8 cellular contexts compared by ENCODE assay signal in genomic region chr17:7931709-7932482, GRCh38. TPM values are rescaled to one million over a fixed set of nuclear protein-coding genes. Genes with fewer than 3 reads are reported as not detected.
DNase-seq lines count a peak whose midpoint lies in the region; ATAC-seq and TF ChIP-seq lines count a peak whose summit lies in the region.

A gene with protein sequence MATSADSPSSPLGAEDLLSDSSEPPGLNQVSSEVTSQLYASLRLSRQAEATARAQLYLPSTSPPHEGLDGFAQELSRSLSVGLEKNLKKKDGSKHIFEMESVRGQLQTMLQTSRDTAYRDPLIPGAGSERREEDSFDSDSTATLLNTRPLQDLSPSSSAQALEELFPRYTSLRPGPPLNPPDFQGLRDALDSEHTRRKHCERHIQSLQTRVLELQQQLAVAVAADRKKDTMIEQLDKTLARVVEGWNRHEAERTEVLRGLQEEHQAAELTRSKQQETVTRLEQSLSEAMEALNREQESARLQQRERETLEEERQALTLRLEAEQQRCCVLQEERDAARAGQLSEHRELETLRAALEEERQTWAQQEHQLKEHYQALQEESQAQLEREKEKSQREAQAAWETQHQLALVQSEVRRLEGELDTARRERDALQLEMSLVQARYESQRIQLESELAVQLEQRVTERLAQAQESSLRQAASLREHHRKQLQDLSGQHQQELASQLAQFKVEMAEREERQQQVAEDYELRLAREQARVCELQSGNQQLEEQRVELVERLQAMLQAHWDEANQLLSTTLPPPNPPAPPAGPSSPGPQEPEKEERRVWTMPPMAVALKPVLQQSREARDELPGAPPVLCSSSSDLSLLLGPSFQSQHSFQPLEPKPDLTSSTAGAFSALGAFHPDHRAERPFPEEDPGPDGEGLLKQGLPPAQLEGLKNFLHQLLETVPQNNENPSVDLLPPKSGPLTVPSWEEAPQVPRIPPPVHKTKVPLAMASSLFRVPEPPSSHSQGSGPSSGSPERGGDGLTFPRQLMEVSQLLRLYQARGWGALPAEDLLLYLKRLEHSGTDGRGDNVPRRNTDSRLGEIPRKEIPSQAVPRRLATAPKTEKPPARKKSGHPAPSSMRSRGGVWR (plus strand): TSS chr17:7932206. CDS start chr17:7933080, 874 bp downstream.
TRAPPC1 (minus strand) TSS chr17:7931946; CDS start chr17:7931829, 117 bp downstream.

- no peak within 1 kb of the TSS for H3K18ac ChIP-seq in H9 (ENCODE audit: insufficient read length, low read depth, low read length)

- WGBS in H9 (ENCODE audit: extremely low coverage, insufficient read length, low lambda C conversion rate): no CpG with 5 or more reads among the region's 55 CpGs

- H3K79me2 ChIP-seq in H9 (ENCODE audit: insufficient read depth, low read length): no peaks in the 10 kb centered on the region

- no peak within 1 kb of the TSS for H4K91ac ChIP-seq in H9 (ENCODE audit: insufficient read length, low read depth, low read length)

- H3K27ac ChIP-seq in H9 (ENCODE audit: insufficient read length, low read depth, low read length): no peak within 1 kb of the TSS

- H3K4ac ChIP-seq in H9 (ENCODE audit: low read depth, low read length): no peak within 1 kb of the TSS

- peak within 1 kb of the TSS; percentile 93 to 94 for H3K4me3 Mint-ChIP-seq in H9
- H3K4me3 Mint-ChIP-seq in nephron progenitor cell: peak within 1 kb of the TSS; percentile 99
- H3K4me3 Mint-ChIP-seq in stimulated activated naive CD8-positive, alpha-beta T cell treated with anti-CD3 and anti-CD28 coated beads, Interleukin-15, amount 100 ng/mL, for 72 hours: peak within 1 kb of the TSS; percentile 90 to 99

- no peak within 1 kb of the TSS for H2BK20ac ChIP-seq in H9 (ENCODE audit: low read depth, low read length, poor library complexity, severe bottlenecking)

- H3K27ac Mint-ChIP-seq in H9 (peak within 1 kb of the TSS; percentile 45 to 97 (median 85); a peak in 6 of 7 replicates), nephron progenitor cell (peak within 1 kb of the TSS; percentile 97)
- H3K27ac Mint-ChIP-seq in stimulated activated naive CD8-positive, alpha-beta T cell treated with anti-CD3 and anti-CD28 coated beads, Interleukin-15, amount 100 ng/mL, for 72 hours: peak within 1 kb of the TSS; percentile 97 to 98

- no peak within 1 kb of the TSS for H3K23ac ChIP-seq in H9 (ENCODE audit: insufficient read length, low read depth, low read length)

- peak within 1 kb of the TSS; percentile 96 for H3K4me2 ChIP-seq in H9 (ENCODE audit: insufficient read depth, insufficient read length, low read length)

- no peak within 1 kb of the TSS for H4K8ac ChIP-seq in H9 (replicated peaks; ENCODE audit: insufficient read length, low read depth, low read length)

- no peak within 1 kb of the TSS for H2BK5ac ChIP-seq in H9 (ENCODE audit: insufficient read length, low read length)

- H3K4me1 Mint-ChIP-seq in H9 (peaks cover 31 to 36% of the 10 kb centered on the region in 2 experiments), nephron progenitor cell (peaks cover 75% of the 10 kb centered on the region)
- H3K4me1 Mint-ChIP-seq in stimulated activated naive CD8-positive, alpha-beta T cell treated with anti-CD3 and anti-CD28 coated beads, Interleukin-15, amount 100 ng/mL, for 72 hours: peaks cover 45% of the 10 kb centered on the region

- H2BK12ac ChIP-seq in H9 (ENCODE audit: insufficient read length, low read depth, low read length): no peak within 1 kb of the TSS

- H3K4me3 ChIP-seq in MG63: peak within 1 kb of the TSS; percentile 88
- H3K4me3 ChIP-seq in fibroblast of pulmonary artery (replicated peaks; ENCODE audit: low read depth, low read length): peak within 1 kb of the TSS; percentile 99

- peaks cover 14% of the 10 kb centered on the region for H3K23me2 ChIP-seq in H9 (ENCODE audit: insufficient read length, low read depth, low read length, poor library complexity, severe bottlenecking)

- peaks cover 31% of the 10 kb centered on the region for H3K27me3 Mint-ChIP-seq in H9 (ENCODE audit: low read depth)
- peaks cover 39% of the 10 kb centered on the region for H3K27me3 Mint-ChIP-seq in nephron progenitor cell (ENCODE audit: low read depth, poor library complexity)
- no peaks in the 10 kb centered on the region for H3K27me3 Mint-ChIP-seq in stimulated activated naive CD8-positive, alpha-beta T cell treated with anti-CD3 and anti-CD28 coated beads, Interleukin-15, amount 100 ng/mL, for 72 hours

- H3T11ph ChIP-seq in H9 (ENCODE audit: low read length): no peak within 1 kb of the TSS

- DNase-seq in ELR (ENCODE audit: low read depth): peak; percentile 99
- DNase-seq in H9: peak; percentile 100
- DNase-seq in MG63: peak; percentile 100
- DNase-seq in SHP77 treated with DMSO at 0.1 percent for 48 hours (lab: John Stamatoyannopoulos, UW): peak; percentile 99
- peak; percentile 100 for DNase-seq in activated effector memory CD4-positive, alpha-beta T cell treated with anti-CD3 and anti-CD28 coated beads, Interleukin-2, amount 50 U/mL, for 16 hours
- peak; percentile 99 for DNase-seq in fibroblast of pulmonary artery (ENCODE audit: low read depth)
- DNase-seq in nephron progenitor cell: peak; percentile 99
- peak; percentile 100 for DNase-seq in stimulated activated naive CD8-positive, alpha-beta T cell treated with anti-CD3 and anti-CD28 coated beads, Interleukin-15, amount 100 ng/mL, for 72 hours

- no peak for TF ChIP-seq CTCF in H9 (conservative IDR thresholded peaks at IDR 0.05)
- TF ChIP-seq CTCF in fibroblast of pulmonary artery (IDR thresholded peaks at IDR 0.05; ENCODE audit: low read length, missing control alignments): no peak
- TF ChIP-seq CTCF in nephron progenitor cell (IDR thresholded peaks at IDR 0.05): no peak

- ATAC-seq in stimulated activated naive CD8-positive, alpha-beta T cell treated with anti-CD3 and anti-CD28 coated beads, Interleukin-15, amount 100 ng/mL, for 72 hours: peak; percentile 99

- no peak within 1 kb of the TSS for H2AK5ac ChIP-seq in H9 (ENCODE audit: insufficient read length, low read length)

- H3K79me1 ChIP-seq in H9 (ENCODE audit: insufficient read depth, low read depth, low read length, poor library complexity, severe bottlenecking): no peaks in the 10 kb centered on the region

- H3K27me3 ChIP-seq in H9 (ENCODE audit: insufficient read depth, low read length) (peaks cover 18% of the 10 kb centered on the region; the same call in 1 of the 2 replicates), MG63 (no peaks in the 10 kb centered on the region)

- no peak within 1 kb of the TSS for H3K56ac ChIP-seq in H9 (ENCODE audit: insufficient read length, low read depth, low read length)

- no peak within 1 kb of the TSS for H2BK120ac ChIP-seq in H9 (ENCODE audit: low read depth, low read length, poor library complexity, severe bottlenecking)

- H3K36me3 ChIP-seq in MG63: peaks cover 35% of the 10 kb centered on the region

- H3K36me3 Mint-ChIP-seq in H9 (ENCODE audit: insufficient read depth in 1 of 3, low read depth in 3 of 3): peaks cover 2 to 25% (median 21%) of the 10 kb centered on the region in 3 experiments; a peak in 5 of 7 replicates
- H3K36me3 Mint-ChIP-seq in nephron progenitor cell (ENCODE audit: low read depth): peaks cover 27% of the 10 kb centered on the region

- no peak within 1 kb of the TSS for H3K14ac ChIP-seq in H9 (ENCODE audit: insufficient read depth, low read length)

- no peak within 1 kb of the TSS for H2BK15ac ChIP-seq in H9 (ENCODE audit: low read depth, low read length)

- no peaks in the 10 kb centered on the region for H3K4me1 ChIP-seq in H9 (ENCODE audit: insufficient read depth, low read length)

- H4K20me1 ChIP-seq in H9 (ENCODE audit: control insufficient read depth, insufficient read depth, insufficient read length): no peaks in the 10 kb centered on the region

- peak within 1 kb of the TSS; percentile 40 for H3K9ac ChIP-seq in H9 (ENCODE audit: extremely low read depth, insufficient read length, low read length)

- H4K5ac ChIP-seq in H9 (ENCODE audit: insufficient read length, low read depth, low read length): no peak within 1 kb of the TSS

- H3K9me3 ChIP-seq in H9 (ENCODE audit: control insufficient read depth, low read depth, low read length) (no peaks in the 10 kb centered on the region), MG63 (no peaks in the 10 kb centered on the region)

- no peaks in the 10 kb centered on the region for H3K9me3 Mint-ChIP-seq in H9
- H3K9me3 Mint-ChIP-seq in nephron progenitor cell: no peaks in the 10 kb centered on the region
- no peaks in the 10 kb centered on the region for H3K9me3 Mint-ChIP-seq in stimulated activated naive CD8-positive, alpha-beta T cell treated with anti-CD3 and anti-CD28 coated beads, Interleukin-15, amount 100 ng/mL, for 72 hours

- no peak within 1 kb of the TSS for H2AFZ ChIP-seq in H9 (ENCODE audit: low read length)

RNA-seq across cellular contexts. Expression of the first gene that starts in this region (rescaled TPM):
- total RNA-seq in H9 (2021): 25.8 and 30.1 TPM in 2 replicates
- total RNA-seq in MG63 (2014; rRNA removed; shearing (Covaris generic); ENCODE audit: low replicate concordance): 29.5 and 39.9 TPM in 2 replicates

RNA-seq across cellular contexts. Expression of gene TRAPPC1, which starts in this region (rescaled TPM):
- 132 and 160 TPM in 2 replicates for total RNA-seq in H9 (2021)
- total RNA-seq in MG63 (2014; rRNA removed; shearing (Covaris generic); ENCODE audit: low replicate concordance): 3.8 and 4.5 TPM in 2 replicates

Comparison
In these comparisons a context has a peak if more than half of its experiments do, and no peak if none do; other contexts are left out.
1. RNA of gene TRAPPC1 (total RNA-seq): 132 to 160 TPM in H9; 3.8 to 4.5 TPM in MG63; every median in the first group is over 10 times any median in the second.
2. Peak in every context shown above with its lines, with median percentiles within 50 percentile points of each other: DNase-seq, H3K27ac Mint-ChIP-seq and H3K4me3 Mint-ChIP-seq.